ENCODE assay signal across 8 cellular contexts in genomic region chr15:42919794-42920280, GRCh38. TPM values are rescaled to one million over a fixed set of nuclear protein-coding genes. Genes with fewer than 3 reads are reported as not detected.
DNase-seq lines count a peak whose midpoint lies in the region; ATAC-seq and TF ChIP-seq lines count a peak whose summit lies in the region.

No MANE protein-coding gene starts in this region.

- H4K20me1 ChIP-seq in mammary epithelial cell (ENCODE audit: insufficient read depth, low read length) = no peaks in the 10 kb centered on the region

- peaks cover 45% of the 10 kb centered on the region for H3K79me2 ChIP-seq in mammary epithelial cell (ENCODE audit: insufficient read depth, low read length)

- peak overlapping the region; percentile 78 to 97 (median 81) for H3K27ac Mint-ChIP-seq in CD4-positive, CD25-positive, alpha-beta regulatory T cell

- H3K27me3 ChIP-seq in CD4-positive, CD25-positive, alpha-beta regulatory T cell (ENCODE audit: control insufficient read depth, insufficient read depth, low read length) = no peaks in the 10 kb centered on the region
- H3K27me3 ChIP-seq in SJCRH30 (no peaks in the 10 kb centered on the region), mammary epithelial cell (ENCODE audit: insufficient read depth, low read length) (no peaks in the 10 kb centered on the region), spleen (replicated peaks in 1 of 7) (no peaks in the 10 kb centered on the region)

- H3K4me1 Mint-ChIP-seq in CD4-positive, CD25-positive, alpha-beta regulatory T cell = peaks cover 11 to 41% (median 27%) of the 10 kb centered on the region in 4 donors

- peaks cover 29% of the 10 kb centered on the region for H3K4me1 ChIP-seq in CD4-positive, CD25-positive, alpha-beta regulatory T cell (ENCODE audit: control insufficient read depth, insufficient read depth, low read length, poor library complexity, severe bottlenecking)
- peaks cover 2% of the 10 kb centered on the region; the same call in 1 of the 2 replicates for H3K4me1 ChIP-seq in SJCRH30
- peaks cover 13% of the 10 kb centered on the region for H3K4me1 ChIP-seq in mammary epithelial cell (ENCODE audit: insufficient read depth, low read length)
- peaks cover 9 to 64% (median 45%) of the 10 kb centered on the region in 6 donors for H3K4me1 ChIP-seq in spleen

- peak in 2 of 3 donors; percentile 38 to 56 for DNase-seq in CD4-positive, CD25-positive, alpha-beta regulatory T cell
- peak; percentile 33 to 53 for DNase-seq in SJCRH30
- DNase-seq in mammary epithelial cell = peak; percentile 54
- peak; percentile 66 for DNase-seq in islet precursor cell
- DNase-seq in spleen = no peak
- no peak for DNase-seq in COLO829 (ENCODE audit: low spot score)
- DNase-seq in AG08396 (ENCODE audit: low spot score) = no peak

- H3K9me3 Mint-ChIP-seq in CD4-positive, CD25-positive, alpha-beta regulatory T cell = peaks cover 0 to 1% (median 0%) of the 10 kb centered on the region in 7 donors

- in situ Hi-C loops in mammary epithelial cell (cut with MboI; ENCODE audit: low sequenced_read_pairs in 2 of 2) = loop anchor here (10.0 kb wide), 3 partner anchors 115 to 215 kb away; no protein-coding TSS in a partner anchor

- H3K36me3 ChIP-seq in CD4-positive, CD25-positive, alpha-beta regulatory T cell (ENCODE audit: control insufficient read depth, insufficient read depth, low read length) = no peaks in the 10 kb centered on the region
- H3K36me3 ChIP-seq in SJCRH30 = no peaks in the 10 kb centered on the region
- no peaks in the 10 kb centered on the region for H3K36me3 ChIP-seq in mammary epithelial cell (ENCODE audit: insufficient read depth, low read length)
- H3K36me3 ChIP-seq in spleen = no peaks in the 10 kb centered on the region

- ATAC-seq in CD4-positive, CD25-positive, alpha-beta regulatory T cell (ENCODE audit: low read depth in 2 of 2) = no peak
- ATAC-seq in HG02981 (IDR thresholded peaks at IDR 0.05; ENCODE audit: unreplicated experiment) = peak; percentile 6

- no TSS peak for BruUV-seq in mammary epithelial cell (replicated peaks; lab: Mats Ljungman, UMichigan)

- no peak for TF ChIP-seq POLR2A in spleen (IDR thresholded peaks at IDR 0.05)

- peak overlapping the region; percentile 90 for H3K4me3 ChIP-seq in CD4-positive, CD25-positive, alpha-beta regulatory T cell (ENCODE audit: low read depth, low read length)
- H3K4me3 ChIP-seq in SJCRH30 (peak overlapping the region; percentile 85), mammary epithelial cell (replicated peaks in 1 of 3; ENCODE audit: insufficient read depth in 1 of 3, low read depth in 2 of 3, low read length in 3 of 3) (peak overlapping the region; percentile 44 to 98 (median 58)), spleen (peak overlapping the region; percentile 69 to 98 (median 96))

- H3K9me3 ChIP-seq in CD4-positive, CD25-positive, alpha-beta regulatory T cell (ENCODE audit: control insufficient read depth in 2 of 2, low read length in 2 of 2) = no peaks in the 10 kb centered on the region
- H3K9me3 ChIP-seq in SJCRH30 (replicated peaks) = no peaks in the 10 kb centered on the region
- H3K9me3 ChIP-seq in mammary epithelial cell (replicated peaks; ENCODE audit: insufficient read depth, low read length) = no peaks in the 10 kb centered on the region
- no peaks in the 10 kb centered on the region for H3K9me3 ChIP-seq in spleen

- H3K36me3 Mint-ChIP-seq in CD4-positive, CD25-positive, alpha-beta regulatory T cell = no peaks in the 10 kb centered on the region

- H3K9ac ChIP-seq in mammary epithelial cell (ENCODE audit: insufficient read depth, low read length) = peak overlapping the region; percentile 85

- peak overlapping the region; percentile 83 to 98 (median 97) for H3K4me3 Mint-ChIP-seq in CD4-positive, CD25-positive, alpha-beta regulatory T cell

- H2AFZ ChIP-seq in mammary epithelial cell (ENCODE audit: low read depth, low read length) = peak overlapping the region; percentile 78

- 3% methylated on average over 19 of the region's 20 CpGs for WGBS in mammary epithelial cell (ENCODE audit: low coverage, missing lambda C conversion rate)
- 3 to 5% (median 4%) methylated on average over 16 to 20 of the region's 20 CpGs for WGBS in spleen, 5 donors

- intact Hi-C loops in mammary epithelial cell (cut with micrococcal nuclease) (loop anchor here (5.0 kb wide), 1 partner anchor 73 kb away; no protein-coding TSS in a partner anchor), spleen (cut with DNase I; ENCODE audit: low total_unique reads) (no loop called here)

- dilution Hi-C loops in mammary epithelial cell (cut with HindIII; ENCODE audit: low sequenced_read_pairs) = no loop called here

- no peaks in the 10 kb centered on the region for H3K27me3 Mint-ChIP-seq in CD4-positive, CD25-positive, alpha-beta regulatory T cell

- H3K4me2 ChIP-seq in mammary epithelial cell (ENCODE audit: insufficient read depth, low read depth, low read length) = peak overlapping the region; percentile 77

- TF ChIP-seq CTCF in mammary epithelial cell (conservative IDR thresholded peaks at IDR 0.05 in 1 of 2, IDR thresholded peaks at IDR 0.05 in 1 of 2; ENCODE audit: extremely low read depth in 1 of 2, insufficient read depth in 1 of 2, low read depth in 1 of 2, low read length in 2 of 2) (no peak), spleen (IDR thresholded peaks at IDR 0.05 in 8 of 11, conservative IDR thresholded peaks at IDR 0.05 in 3 of 11) (no peak)

- peak overlapping the region; percentile 67 for H3K27ac ChIP-seq in CD4-positive, CD25-positive, alpha-beta regulatory T cell (ENCODE audit: insufficient read depth, low read length, poor library complexity, severe bottlenecking)
- H3K27ac ChIP-seq in SJCRH30 (no peak overlapping the region), mammary epithelial cell (ENCODE audit: insufficient read depth, low read depth, low read length) (peak overlapping the region; percentile 5), spleen (peak overlapping the region; percentile 55 to 94 (median 90))

- CTCF ChIA-PET in mammary epithelial cell (lab: Charles Lee; ENCODE audit: low non-redundant PET) = no interaction called here

RNA-seq across cellular contexts. Expression of gene TTBK2, which starts 0.7 kb away (rescaled TPM):
- total RNA-seq in CD4-positive, CD25-positive, alpha-beta regulatory T cell = 24.4 TPM
- 10 to 100 TPM in 1 of 4 donors, 1 to 10 TPM in 3; 8.2 to 11.3 (median 8.5) TPM for polyA plus RNA-seq in CD4-positive, CD25-positive, alpha-beta regulatory T cell
- total RNA-seq in SJCRH30 (2014; rRNA removed; shearing (Covaris generic)) = 10.9 and 11.1 TPM in 2 replicates
- 10 to 100 TPM; 14.8 to 25.8 TPM for total RNA-seq in mammary epithelial cell
- polyA plus RNA-seq in mammary epithelial cell = 3.5 TPM
- 20.7 TPM for polyA minus RNA-seq in mammary epithelial cell
- 10 to 100 TPM; 19.4 to 27.8 (median 22.6) TPM for total RNA-seq in spleen
- polyA plus RNA-seq in spleen = 1 to 10 TPM; 1.4 to 3.7 (median 1.5) TPM

Comparison
In these comparisons a context has a peak if more than half of its experiments do, and no peak if none do; other contexts are left out.
1. DNase-seq: peak in CD4-positive, CD25-positive, alpha-beta regulatory T cell (2 of 3), SJCRH30 (2 of 2), mammary epithelial cell (single experiment) and islet precursor cell (single experiment); none in spleen (single experiment), COLO829 (single experiment) and AG08396 (single experiment).
2. Peak in every context shown above with its lines, with median percentiles within 50 percentile points of each other: H3K4me3 ChIP-seq.